10 cellular contexts compared by ENCODE assay signal in genomic region chr3:12508316-12508715, GRCh38. TPM values are rescaled to one million over a fixed set of nuclear protein-coding genes. Genes with fewer than 3 reads are reported as not detected.
A peak's percentile ranks its signal among the peaks of the same experiment; 100 is the strongest.
DNase-seq lines count a peak whose midpoint lies in the region; ATAC-seq and TF ChIP-seq lines count a peak whose summit lies in the region.
"Had no signal": no experiment of that assay in that cellular context is flagged by ENCODE, and none has a peak within 500 bp of the region (broad histone marks: within the 10 kb centered on the region; RNA-seq: fewer than 3 reads in every experiment).

No MANE protein-coding gene starts in this region.

- no peak overlapping the region for H3K9ac ChIP-seq in HUES48 (ENCODE audit: low read depth, low read length)

- no peaks in the 10 kb centered on the region for H3K27me3 ChIP-seq in HUES48 (ENCODE audit: control insufficient read depth, insufficient read depth, low read length)
- H3K27me3 ChIP-seq in uterus = no peaks in the 10 kb centered on the region

- intact Hi-C loops in uterus (cut with DNase I; ENCODE audit: low total_unique reads) = no loop called here
- intact Hi-C loops in left colon (cut with DNase I, micrococcal nuclease) = no loop called here

- no peak for TF ChIP-seq POLR2A in uterus (IDR thresholded peaks at IDR 0.05)

- no peak for TF ChIP-seq CTCF in choroid plexus epithelial cell (conservative IDR thresholded peaks at IDR 0.05; ENCODE audit: low read depth, low read length)
- no peak for TF ChIP-seq CTCF in uterus (IDR thresholded peaks at IDR 0.05)

- H3K4me3 ChIP-seq in HUES48 (ENCODE audit: low read depth, low read length) (no peak overlapping the region), choroid plexus epithelial cell (ENCODE audit: low read depth, low read length) (peak overlapping the region; percentile 11), uterus (no peak overlapping the region)
- H3K4me3 ChIP-seq: GM12878 had no signal

- peak overlapping the region; percentile 82 for H3K27ac ChIP-seq in HUES48 (ENCODE audit: low read depth, low read length)
- H3K27ac ChIP-seq in uterus = peak overlapping the region; percentile 85 to 91

- no peak for ATAC-seq in left colon
- no peak for ATAC-seq in HG02840 (IDR thresholded peaks at IDR 0.05; ENCODE audit: low FRiP score, unreplicated experiment)
- ATAC-seq: GM12878 had no signal

- H3K36me3 ChIP-seq in HUES48 (ENCODE audit: control insufficient read depth, insufficient read depth, low read length) (peaks cover 86% of the 10 kb centered on the region), uterus (no peaks in the 10 kb centered on the region)

- peak; percentile 100 for DNase-seq in choroid plexus epithelial cell (ENCODE audit: low read depth)
- peak; percentile 87 for DNase-seq in kidney tubule cell (ENCODE audit: low spot score)
- peak; percentile 36 to 80 for DNase-seq in uterus
- DNase-seq in NOMO-1 treated with dmso at 0.1 percent for 144 hours (lab: John Stamatoyannopoulos, UW; ENCODE audit: unreplicated experiment) = no peak
- no peak for DNase-seq in left colon
- DNase-seq: hippocampal formation, RPMI8226 had no signal

- H3K9me3 ChIP-seq in HUES48 (ENCODE audit: control insufficient read depth, insufficient read depth, low read length) (no peaks in the 10 kb centered on the region), uterus (no peaks in the 10 kb centered on the region)

- H3K4me1 ChIP-seq in HUES48 (ENCODE audit: control insufficient read depth, insufficient read depth, low read length) (no peaks in the 10 kb centered on the region), uterus (peaks cover 3 to 17% of the 10 kb centered on the region in 2 donors)

RNA-seq across cellular contexts. Expression of gene TSEN2, which starts 24.0 kb away (rescaled TPM):
- total RNA-seq in uterus = 10 to 100 TPM; 10.3 to 37.8 (median 20.4) TPM
- 10 to 100 TPM; 17.7 to 18.4 TPM for total RNA-seq in left colon

RNA-seq across cellular contexts. Expression of gene MKRN2OS, which starts 37.0 kb away (rescaled TPM):
- not detected for total RNA-seq in uterus
- total RNA-seq in left colon = 1 to 10 TPM; 4.4 to 6.9 TPM

RNA-seq across cellular contexts. Expression of gene MKRN2, which starts 48.6 kb away (rescaled TPM):
- total RNA-seq in uterus = 10 to 100 TPM; 17.6 to 59.5 (median 38.1) TPM
- total RNA-seq in left colon = 10 to 100 TPM; 17.2 to 21.6 TPM

Comparison
In these comparisons a context has a peak if more than half of its experiments do, and no peak if none do; other contexts are left out.
1. DNase-seq: peak in choroid plexus epithelial cell (single experiment), kidney tubule cell (single experiment) and uterus (2 of 2); none in NOMO-1 treated with dmso at 0.1 percent for 144 hours (single experiment) and left colon (0 of 2).
2. RNA of gene MKRN2OS, which starts 37.0 kb away (total RNA-seq): 4.4 to 6.9 TPM in left colon; not detected in uterus; every median in the first group is over 4 times any median in the second.